In genomic region chr14:77028384-77029246, GRCh38 we compare ENCODE assay signal across 8 cellular contexts. TPM values are rescaled to one million over a fixed set of nuclear protein-coding genes. Genes with fewer than 3 reads are reported as not detected.
DNase-seq lines count a peak whose midpoint lies in the region; ATAC-seq and TF ChIP-seq lines count a peak whose summit lies in the region.

Gene IRF2BPL, minus strand, starts transcription at chr14:77028708. Its CDS starts 916 bp downstream, at chr14:77027792.

- peak; percentile 64 for ATAC-seq in GM18505 (IDR thresholded peaks at IDR 0.05; ENCODE audit: unreplicated experiment)
- peak; percentile 77 for ATAC-seq in HG02970 (IDR thresholded peaks at IDR 0.05; ENCODE audit: low FRiP score, unreplicated experiment)
- peak; percentile 67 to 77 for ATAC-seq in left cardiac atrium

- intact Hi-C loops in left cardiac atrium (cut with DNase I), result loop anchor here in 1 of 2 donors (5.0 to 10.0 kb wide), 2 partner anchors 71 to 114 kb away; no protein-coding TSS in a partner anchor
- intact Hi-C loops in prostate gland (cut with DNase I), result loop anchor here (5.0 kb wide), 1 partner anchor 69 kb away; the partner anchor contains the start of gene CIPC

- H3K4me3 ChIP-seq in prostate gland (peak within 1 kb of the TSS; percentile 86 to 93), urinary bladder (ENCODE audit: low read depth, low read length) (peak within 1 kb of the TSS; percentile 93)

- TF ChIP-seq CTCF in prostate gland (IDR thresholded peaks at IDR 0.05), result peak in 2 of 4 experiments; percentile 4 to 19

- TF ChIP-seq POLR2A in GM18505 (IDR thresholded peaks at IDR 0.05; ENCODE audit: borderline replicate concordance, extremely low read depth, insufficient read depth, insufficient read length), result peak; percentile 95
- TF ChIP-seq POLR2A in prostate gland (IDR thresholded peaks at IDR 0.05), result peak; percentile 97

- no peaks in the 10 kb centered on the region for H3K9me3 ChIP-seq in prostate gland

- DNase-seq in NCI-H187 treated with DMSO at 0.1 percent for 48 hours (lab: John Stamatoyannopoulos, UW) (peak; percentile 95), T-helper 2 cell (peak; percentile 85 to 98 (median 92)), amygdala (lab: John Stamatoyannopoulos, UW) (peak; percentile 76 to 99 (median 97)), left cardiac atrium (peak; percentile 99), prostate gland (ENCODE audit: low spot score) (peak; percentile 97)

- no peaks in the 10 kb centered on the region for H3K27me3 ChIP-seq in prostate gland (replicated peaks; ENCODE audit: insufficient read depth)

- under 1% methylated on average over 62 of the region's 84 CpGs for WGBS in prostate gland
- under 1% methylated on average over 84 of the region's 84 CpGs for WGBS in urinary bladder

- H3K4me1 ChIP-seq in prostate gland (replicated peaks) (peaks cover 42% of the 10 kb centered on the region), urinary bladder (ENCODE audit: insufficient read depth) (peaks cover 4% of the 10 kb centered on the region)

- H3K27ac ChIP-seq in prostate gland, result peak within 1 kb of the TSS; percentile 99 to 100
- H3K27ac ChIP-seq in urinary bladder (ENCODE audit: low read depth), result peak within 1 kb of the TSS; percentile 99

- H3K36me3 ChIP-seq in prostate gland (peaks cover 0 to 5% of the 10 kb centered on the region in 2 donors), urinary bladder (ENCODE audit: insufficient read depth) (no peaks in the 10 kb centered on the region)

RNA-seq across cellular contexts. Expression of gene IRF2BPL, which starts in this region (rescaled TPM):
- total RNA-seq in left cardiac atrium (10 to 100 TPM; 41.4 to 47.5 TPM), prostate gland (100 to 1,000 TPM; 113 to 141 TPM), urinary bladder (26.4 TPM)
- 65.3 TPM for polyA plus RNA-seq in urinary bladder

Comparison
In these comparisons a context has a peak if more than half of its experiments do, and no peak if none do; other contexts are left out.
1. Peak in every context shown above with its lines: DNase-seq, ATAC-seq, H3K4me3 ChIP-seq and H3K27ac ChIP-seq.